In genomic region chr4:184385705-184386141, GRCh38 we compare ENCODE assay signal across 9 cellular contexts.
A peak's percentile ranks its signal among the peaks of the same experiment; 100 is the strongest.
DNase-seq lines count a peak whose midpoint lies in the region; ATAC-seq and TF ChIP-seq lines count a peak whose summit lies in the region.
"Had no signal": no experiment of that assay in that cellular context is flagged by ENCODE, and none has a peak within 500 bp of the region (broad histone marks: within the 10 kb centered on the region; RNA-seq: fewer than 3 reads in every experiment).

No MANE protein-coding gene starts in this region.

- peaks cover 54% of the 10 kb centered on the region for H3K4me1 Mint-ChIP-seq in activated T-cell treated with anti-CD3 and anti-CD28 coated beads, Interleukin-2, amount 50 U/mL, for 4 hours (ENCODE audit: low read depth)

- no peaks in the 10 kb centered on the region for H3K9me3 Mint-ChIP-seq in activated T-cell treated with anti-CD3 and anti-CD28 coated beads, Interleukin-2, amount 50 U/mL, for 4 hours

- H3K27ac ChIP-seq in SJSA1 = peak overlapping the region; percentile 30
- peak overlapping the region; percentile 67 to 82 for H3K27ac ChIP-seq in prostate gland

- H3K4me3 Mint-ChIP-seq in activated T-cell treated with anti-CD3 and anti-CD28 coated beads, Interleukin-2, amount 50 U/mL, for 4 hours = no peak overlapping the region

- H3K4me3 ChIP-seq in SJSA1 (no peak overlapping the region), prostate gland (no peak overlapping the region)

- DNase-seq in SJSA1 (ENCODE audit: low read depth in 1 of 2, low spot score in 2 of 2) (no peak), Right ventricle myocardium superior (peak; percentile 69), prostate gland (ENCODE audit: low spot score) (peak; percentile 80), NCI-H82 treated with DMSO at 0.1 percent for 48 hours (lab: John Stamatoyannopoulos, UW; ENCODE audit: unreplicated experiment) (no peak)
- DNase-seq in activated T-cell treated with anti-CD3 and anti-CD28 coated beads, Interleukin-2, amount 50 U/mL, for 4 hours = no peak
- DNase-seq: glutamatergic neuron had no signal

- intact Hi-C loops in Right ventricle myocardium superior (cut with DNase I) = loop anchor here (5.0 to 10.0 kb wide), 3 partner anchors 33 to 101 kb away; partner anchors contain the start of gene IRF2
- intact Hi-C loops in prostate gland (cut with DNase I) = no loop called here

- no peak for TF ChIP-seq CTCF in prostate gland (IDR thresholded peaks at IDR 0.05)

- peaks cover 20% of the 10 kb centered on the region for H3K36me3 ChIP-seq in SJSA1
- no peaks in the 10 kb centered on the region for H3K36me3 ChIP-seq in prostate gland

- H3K9me3 ChIP-seq in SJSA1 (replicated peaks) (0 out of 2 replicates have a peak, but pooled peaks cover 3% of the 10 kb centered on the region), prostate gland (no peaks in the 10 kb centered on the region)

- TF ChIP-seq POLR2A in GM18951 (IDR thresholded peaks at IDR 0.05; ENCODE audit: extremely low read depth, insufficient read depth, insufficient read length) = peak; percentile 26
- no peak for TF ChIP-seq POLR2A in prostate gland (IDR thresholded peaks at IDR 0.05)

- no peaks in the 10 kb centered on the region for H3K27me3 ChIP-seq in SJSA1 (replicated peaks)
- no peaks in the 10 kb centered on the region for H3K27me3 ChIP-seq in prostate gland (replicated peaks; ENCODE audit: insufficient read depth)

- peaks cover 60% of the 10 kb centered on the region for H3K4me1 ChIP-seq in SJSA1 (replicated peaks)
- H3K4me1 ChIP-seq in prostate gland (replicated peaks) = peaks cover 13% of the 10 kb centered on the region

- WGBS in prostate gland = 21% methylated on average over 6 of the region's 6 CpGs

- peaks cover 34% of the 10 kb centered on the region for H3K36me3 Mint-ChIP-seq in activated T-cell treated with anti-CD3 and anti-CD28 coated beads, Interleukin-2, amount 50 U/mL, for 4 hours (ENCODE audit: insufficient read depth)

- ATAC-seq in Right ventricle myocardium superior (ENCODE audit: poor library complexity) (peak; percentile 77), GM21737 (IDR thresholded peaks at IDR 0.05; ENCODE audit: unreplicated experiment) (no peak), HG03280 (IDR thresholded peaks at IDR 0.05; ENCODE audit: unreplicated experiment) (no peak)
- no peak for ATAC-seq in activated T-cell treated with anti-CD3 and anti-CD28 coated beads, Interleukin-2, amount 50 U/mL, for 4 hours

- H3K27me3 Mint-ChIP-seq in activated T-cell treated with anti-CD3 and anti-CD28 coated beads, Interleukin-2, amount 50 U/mL, for 4 hours (ENCODE audit: low read depth) = no peaks in the 10 kb centered on the region

- in situ Hi-C loops in GM18951 (cut with MboI; ENCODE audit: low sequenced_read_pairs, unreplicated experiment) = no loop called here

Comparison
In these comparisons a context has a peak if more than half of its experiments do, and no peak if none do; other contexts are left out.
1. DNase-seq: peak in Right ventricle myocardium superior (single experiment) and prostate gland (single experiment); none in SJSA1 (0 of 2), NCI-H82 treated with DMSO at 0.1 percent for 48 hours (single experiment) and activated T-cell treated with anti-CD3 and anti-CD28 coated beads, Interleukin-2, amount 50 U/mL, for 4 hours (single experiment).